In genomic region chr1:160220301-160220700, GRCh38 we compare ENCODE assay signal across 17 cellular contexts. TPM values are rescaled to one million over a fixed set of nuclear protein-coding genes. Genes with fewer than 3 reads are reported as not detected.
DNase-seq lines count a peak whose midpoint lies in the region; ATAC-seq and TF ChIP-seq lines count a peak whose summit lies in the region.
"Had no signal": no experiment of that assay in that cellular context is flagged by ENCODE, and none has a peak within 500 bp of the region (broad histone marks: within the 10 kb centered on the region; RNA-seq: fewer than 3 reads in every experiment).

No MANE protein-coding gene starts in this region.

- peak overlapping the region; percentile 73 for H3K27ac Mint-ChIP-seq in osteocyte (ENCODE audit: unreplicated experiment)
- H3K27ac Mint-ChIP-seq: activated naive CD8-positive, alpha-beta T cell treated with anti-CD3 and anti-CD28 coated beads, Interleukin-2, amount 10 ng/mL, durations not matched to agents 7 days and 5 days; dendritic cell treated with granulocyte-macrophage colony-stimulating factor and Interleukin-4, amounts not matched to agents 40 ng/mL and 50 ng/mL, for 4 days had no signal

- peaks cover 48% of the 10 kb centered on the region for H3K36me3 Mint-ChIP-seq in osteocyte (ENCODE audit: unreplicated experiment)

- no peak for TF ChIP-seq POLR2A in vagina (IDR thresholded peaks at IDR 0.05)
- no peak for TF ChIP-seq POLR2A in GM18505 (IDR thresholded peaks at IDR 0.05; ENCODE audit: borderline replicate concordance, extremely low read depth, insufficient read depth, insufficient read length)

- intact Hi-C loops in left ventricle myocardium inferior (cut with micrococcal nuclease) (no loop called here), left ventricle myocardium superior (cut with micrococcal nuclease) (no loop called here), dorsolateral prefrontal cortex (cut with DNase I) (no loop called here), vagina (cut with DNase I) (no loop called here)

- no peak for DNase-seq in left ventricle myocardium inferior
- DNase-seq in left ventricle myocardium superior, result no peak
- no peak for DNase-seq in dorsolateral prefrontal cortex
- DNase-seq in osteocyte (ENCODE audit: extremely low spot score, unreplicated experiment), result no peak
- DNase-seq in vagina (ENCODE audit: extremely low spot score in 2 of 2), result no peak
- no peak for DNase-seq in CD1c-positive myeloid dendritic cell (ENCODE audit: extremely low spot score)
- DNase-seq: activated naive CD8-positive, alpha-beta T cell treated with anti-CD3 and anti-CD28 coated beads, Interleukin-2, amount 10 ng/mL, durations not matched to agents 7 days and 5 days; KG1; stimulated activated CD4-positive, alpha-beta T cell treated with anti-CD3 and anti-CD28 coated beads, Interleukin-4, amount 100 ng/mL, for 1 hour had no signal

- H3K4me1 ChIP-seq in left ventricle myocardium inferior (peaks cover 58% of the 10 kb centered on the region), vagina (peaks cover 32% of the 10 kb centered on the region)

- no peak overlapping the region for H3K4me3 ChIP-seq in left ventricle myocardium inferior
- H3K4me3 ChIP-seq in dorsolateral prefrontal cortex, result no peak overlapping the region
- H3K4me3 ChIP-seq in vagina, result no peak overlapping the region
- H3K4me3 ChIP-seq: breast epithelium, skin epidermis had no signal

- H3K4me1 Mint-ChIP-seq in osteocyte (ENCODE audit: unreplicated experiment), result peaks cover 33% of the 10 kb centered on the region
- H3K4me1 Mint-ChIP-seq: activated naive CD8-positive, alpha-beta T cell treated with anti-CD3 and anti-CD28 coated beads, Interleukin-2, amount 10 ng/mL, durations not matched to agents 7 days and 5 days had no signal

- peaks cover 90% of the 10 kb centered on the region for H3K36me3 ChIP-seq in left ventricle myocardium inferior
- peaks cover 3 to 64% of the 10 kb centered on the region in 2 donors for H3K36me3 ChIP-seq in vagina

- H3K27ac ChIP-seq in left ventricle myocardium inferior (replicated peaks) (peak overlapping the region; percentile 66), dorsolateral prefrontal cortex (peak overlapping the region in 55 of 59 donors; percentile 37 to 98 (median 87)), vagina (peak overlapping the region; percentile 61)
- H3K27ac ChIP-seq: C4-2B had no signal

- H3K9me3 ChIP-seq in left ventricle myocardium inferior (replicated peaks) (no peaks in the 10 kb centered on the region), vagina (no peaks in the 10 kb centered on the region)
- H3K9me3 ChIP-seq: breast epithelium had no signal

- H3K4me3 Mint-ChIP-seq in osteocyte (ENCODE audit: unreplicated experiment), result no peak overlapping the region
- H3K4me3 Mint-ChIP-seq: activated naive CD8-positive, alpha-beta T cell treated with anti-CD3 and anti-CD28 coated beads, Interleukin-2, amount 10 ng/mL, durations not matched to agents 7 days and 5 days; dendritic cell treated with granulocyte-macrophage colony-stimulating factor and Interleukin-4, amounts not matched to agents 40 ng/mL and 50 ng/mL, for 4 days had no signal

- ATAC-seq in left ventricle myocardium superior (no peak), GM18505 (IDR thresholded peaks at IDR 0.05; ENCODE audit: unreplicated experiment) (no peak), HG03139 (IDR thresholded peaks at IDR 0.05; ENCODE audit: unreplicated experiment) (no peak)

- no peaks in the 10 kb centered on the region for H3K27me3 Mint-ChIP-seq in osteocyte (ENCODE audit: unreplicated experiment)
- H3K27me3 Mint-ChIP-seq: activated naive CD8-positive, alpha-beta T cell treated with anti-CD3 and anti-CD28 coated beads, Interleukin-2, amount 10 ng/mL, durations not matched to agents 7 days and 5 days; dendritic cell treated with granulocyte-macrophage colony-stimulating factor and Interleukin-4, amounts not matched to agents 40 ng/mL and 50 ng/mL, for 4 days had no signal

- no peaks in the 10 kb centered on the region for H3K9me3 Mint-ChIP-seq in osteocyte (ENCODE audit: unreplicated experiment)
- H3K9me3 Mint-ChIP-seq: activated naive CD8-positive, alpha-beta T cell treated with anti-CD3 and anti-CD28 coated beads, Interleukin-2, amount 10 ng/mL, durations not matched to agents 7 days and 5 days; dendritic cell treated with granulocyte-macrophage colony-stimulating factor and Interleukin-4, amounts not matched to agents 40 ng/mL and 50 ng/mL, for 4 days had no signal

- no peak for TF ChIP-seq CTCF in left ventricle myocardium inferior (IDR thresholded peaks at IDR 0.05; ENCODE audit: borderline replicate concordance)
- no peak for TF ChIP-seq CTCF in dorsolateral prefrontal cortex (IDR thresholded peaks at IDR 0.05 in 54 of 56, conservative IDR thresholded peaks at IDR 0.05 in 2 of 56; ENCODE audit: low read depth in 1 of 56, partially characterized antibody in 56 of 56)
- no peak for TF ChIP-seq CTCF in osteocyte (IDR thresholded peaks at IDR 0.05)
- no peak for TF ChIP-seq CTCF in vagina (IDR thresholded peaks at IDR 0.05)

- H3K27me3 ChIP-seq in left ventricle myocardium inferior (ENCODE audit: low read depth) (no peaks in the 10 kb centered on the region), dorsolateral prefrontal cortex (no peaks in the 10 kb centered on the region), vagina (no peaks in the 10 kb centered on the region)
- H3K27me3 ChIP-seq: breast epithelium had no signal

RNA-seq across cellular contexts. Expression of gene PEA15, which starts 15.1 kb away (rescaled TPM):
- 280 TPM for total RNA-seq in left ventricle myocardium inferior
- 277 TPM for total RNA-seq in left ventricle myocardium superior
- total RNA-seq in dorsolateral prefrontal cortex, result 100 to 1,000 TPM; 342 to 812 (median 617) TPM
- 195 and 197 TPM in 2 replicates for total RNA-seq in osteocyte
- 89.1 TPM for total RNA-seq in vagina

RNA-seq across cellular contexts. Expression of gene CASQ1, which starts 29.9 kb away (rescaled TPM):
- total RNA-seq in left ventricle myocardium inferior, result 39.2 TPM
- 20.0 TPM for total RNA-seq in left ventricle myocardium superior
- total RNA-seq in dorsolateral prefrontal cortex, result 10 to 100 TPM in 94 of 120 experiments, 1 to 10 TPM in 26; 4.3 to 31.5 (median 14.0) TPM
- not detected in 2 replicates for total RNA-seq in osteocyte
- total RNA-seq in vagina, result not detected
- total RNA-seq: activated CD8-positive, alpha-beta memory T cell treated with anti-CD3 and anti-CD28 coated beads for 36 hours; activated naive CD8-positive, alpha-beta T cell treated with anti-CD3 and anti-CD28 coated beads, Interleukin-2, amount 10 ng/mL, durations not matched to agents 7 days and 5 days; epithelial cell of proximal tubule had no signal

RNA-seq across cellular contexts. Expression of gene DCAF8, which starts 42.0 kb away (rescaled TPM):
- 162 TPM for total RNA-seq in left ventricle myocardium inferior
- total RNA-seq in left ventricle myocardium superior, result 145 TPM
- total RNA-seq in dorsolateral prefrontal cortex, result 100 to 1,000 TPM; 111 to 260 (median 188) TPM
- 152 and 163 TPM in 2 replicates for total RNA-seq in osteocyte
- total RNA-seq in vagina, result 145 TPM
